In the genomic region with DNA sequence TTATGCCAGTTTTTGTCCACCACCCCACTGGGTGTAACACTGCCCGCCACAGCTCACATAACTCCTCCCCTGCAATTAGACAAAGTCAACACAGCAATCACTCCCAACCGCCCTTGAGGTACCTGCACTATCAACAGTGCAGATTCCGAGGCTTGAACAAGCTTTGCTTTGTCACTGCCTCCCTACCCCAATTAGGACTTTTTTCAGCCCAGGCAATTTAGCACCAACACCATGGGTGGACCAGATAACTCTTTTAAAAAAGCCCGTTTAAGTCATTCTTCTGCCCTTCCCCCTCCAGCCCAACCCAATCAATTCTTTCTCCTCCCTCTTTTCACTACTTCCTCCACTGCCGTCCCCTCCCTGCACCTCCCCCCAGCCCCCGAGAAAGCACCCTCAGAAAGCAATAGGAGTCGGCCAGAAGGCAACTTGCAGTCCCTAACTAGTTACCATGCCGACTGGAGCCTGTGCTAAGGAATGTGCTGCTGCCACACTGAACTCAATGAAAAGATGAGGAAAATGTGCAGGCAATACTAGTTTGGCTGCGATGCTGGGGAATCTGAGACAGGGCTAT, we compare ENCODE assay signal across 16 cellular contexts. TPM values are rescaled to one million over a fixed set of nuclear protein-coding genes. Genes with fewer than 3 reads are reported as not detected.
DNase-seq lines count a peak whose midpoint lies in the region; ATAC-seq, FAIRE-seq and TF ChIP-seq lines count a peak whose summit lies in the region.
"Had no signal": no experiment of that assay in that cellular context is flagged by ENCODE, and none has a peak within 500 bp of the region (broad histone marks: within the 10 kb centered on the region; RNA-seq: fewer than 3 reads in every experiment).

No MANE protein-coding gene starts in this region.

- H3K27ac ChIP-seq in HepG2 (ENCODE audit: extremely low read length, insufficient read depth, low read length) (no peak overlapping the region), right lobe of liver (no peak overlapping the region), iPS-20b (ENCODE audit: low read length) (no peak overlapping the region), foreskin keratinocyte (no peak overlapping the region)
- H3K27ac ChIP-seq: A549, coronary artery had no signal

- no peaks in the 10 kb centered on the region for H3K36me3 Mint-ChIP-seq in activated CD4-positive, alpha-beta T cell treated with anti-CD3 and anti-CD28 coated beads, Interleukin-2, amount 10 ng/mL, durations not matched to agents 24 days and 14 days (ENCODE audit: low read depth)
- H3K36me3 Mint-ChIP-seq: naive thymus-derived CD8-positive, alpha-beta T cell had no signal

- H3K4me3 Mint-ChIP-seq in activated CD4-positive, alpha-beta T cell treated with anti-CD3 and anti-CD28 coated beads, Interleukin-2, amount 10 ng/mL, durations not matched to agents 24 days and 14 days = no peak overlapping the region
- H3K4me3 Mint-ChIP-seq: HFFc6; naive thymus-derived CD8-positive, alpha-beta T cell had no signal

- H3K4me1 Mint-ChIP-seq in activated CD4-positive, alpha-beta T cell treated with anti-CD3 and anti-CD28 coated beads, Interleukin-2, amount 10 ng/mL, durations not matched to agents 24 days and 14 days = no peaks in the 10 kb centered on the region

- WGBS in HepG2 (ENCODE audit: low lambda C conversion rate) = 13% methylated on average over 9 of the region's 9 CpGs
- WGBS in right lobe of liver (ENCODE audit: insufficient coverage, low coverage, low lambda C conversion rate, missing lambda C conversion rate) = 4% methylated on average over 9 of the region's 9 CpGs

- H3K4me3 ChIP-seq in HepG2 (replicated peaks in 1 of 3; ENCODE audit: insufficient read depth in 1 of 3, low read depth in 2 of 3, low read length in 3 of 3) (no peak overlapping the region), right lobe of liver (no peak overlapping the region), NT2/D1 (ENCODE audit: insufficient read length, low read depth) (peak overlapping the region; percentile 32), iPS-20b (ENCODE audit: low read length) (peak overlapping the region; percentile 57)
- H3K4me3 ChIP-seq: A549, coronary artery had no signal

- TF ChIP-seq POLR2A in HepG2 (IDR thresholded peaks at IDR 0.05; ENCODE audit: insufficient read depth in 1 of 2, low read depth in 2 of 2, low read length in 2 of 2) (no peak), right lobe of liver (IDR thresholded peaks at IDR 0.05) (no peak)

- peak; percentile 8 for DNase-seq in HepG2 (ENCODE audit: low spot score)
- no peak for DNase-seq in right lobe of liver
- peak; percentile 68 for DNase-seq in NT2/D1 (ENCODE audit: low read depth, low spot score)
- no peak for DNase-seq in foreskin keratinocyte
- DNase-seq in activated CD4-positive, alpha-beta T cell treated with anti-CD3 and anti-CD28 coated beads, Interleukin-2, amount 10 ng/mL, durations not matched to agents 24 days and 14 days = no peak
- DNase-seq in NCI-H1694 (lab: John Stamatoyannopoulos, UW) = no peak
- DNase-seq: activated CD4-positive, CD25-positive, alpha-beta regulatory T cell; activated naive CD4-positive, alpha-beta T cell; EL; HFFc6; naive thymus-derived CD8-positive, alpha-beta T cell had no signal

- no peaks in the 10 kb centered on the region for H3K79me2 ChIP-seq in HepG2 (ENCODE audit: insufficient read depth, low read length)

- H3K9me3 Mint-ChIP-seq in activated CD4-positive, alpha-beta T cell treated with anti-CD3 and anti-CD28 coated beads, Interleukin-2, amount 10 ng/mL, durations not matched to agents 24 days and 14 days = peaks cover 3% of the 10 kb centered on the region

- H3K27me3 ChIP-seq in HepG2 (ENCODE audit: control insufficient read depth in 1 of 2, insufficient read depth in 2 of 2, low read length in 2 of 2) (peaks cover 0 to 5% of the 10 kb centered on the region in 2 experiments; a peak in 2 of 5 replicates), right lobe of liver (peaks cover 0 to 5% of the 10 kb centered on the region in 2 donors), NT2/D1 (ENCODE audit: insufficient read depth, insufficient read length) (peaks cover 14% of the 10 kb centered on the region), iPS-20b (ENCODE audit: insufficient read depth, low read length) (peaks cover 80% of the 10 kb centered on the region), foreskin keratinocyte (peaks cover 3% of the 10 kb centered on the region)

- FAIRE-seq in HepG2 (lab: Jason Lieb, UNC) = no peak
- FAIRE-seq: A549 had no signal

- peaks cover 24% of the 10 kb centered on the region for H3K27me3 Mint-ChIP-seq in activated CD4-positive, alpha-beta T cell treated with anti-CD3 and anti-CD28 coated beads, Interleukin-2, amount 10 ng/mL, durations not matched to agents 24 days and 14 days

- no peaks in the 10 kb centered on the region; the same call in 1 of the 2 replicates for H3K4me1 ChIP-seq in HepG2 (ENCODE audit: insufficient read depth, low read length)
- no peaks in the 10 kb centered on the region for H3K4me1 ChIP-seq in right lobe of liver
- no peaks in the 10 kb centered on the region for H3K4me1 ChIP-seq in NT2/D1 (ENCODE audit: insufficient read depth, insufficient read length)
- peaks cover 35% of the 10 kb centered on the region; the same call in 1 of the 2 replicates for H3K4me1 ChIP-seq in iPS-20b (ENCODE audit: insufficient read depth, low read length)
- no peaks in the 10 kb centered on the region for H3K4me1 ChIP-seq in foreskin keratinocyte
- H3K4me1 ChIP-seq: A549 had no signal

- intact Hi-C loops in HepG2 (cut with micrococcal nuclease; ENCODE audit: unreplicated experiment) = no loop called here
- intact Hi-C loops in right lobe of liver (cut with DNase I) = no loop called here
- intact Hi-C loops in activated CD4-positive, alpha-beta T cell treated with anti-CD3 and anti-CD28 coated beads, Interleukin-2, amount 10 ng/mL, durations not matched to agents 24 days and 14 days (cut with micrococcal nuclease) = no loop called here

- CTCF ChIA-PET in HepG2 (lab: Yijun Ruan, JAX; ENCODE audit: low intra/inter-chr PET ratio, low total read pairs) = no interaction called here

- in situ Hi-C loops in HepG2 (cut with HindIII; ENCODE audit: extremely low pct_ligation_motif_present, low pct_unique_long_range_greater_than_20kb) = no loop called here

- POLR2A ChIA-PET in HepG2 (lab: Yijun Ruan, JAX) = no interaction called here

- TF ChIP-seq CTCF in HepG2 (CRISPR knock-in tag; IDR thresholded peaks at IDR 0.05) (no peak), right lobe of liver (IDR thresholded peaks at IDR 0.05) (no peak), foreskin keratinocyte (conservative IDR thresholded peaks at IDR 0.05) (no peak)

- H3K27ac Mint-ChIP-seq in activated CD4-positive, alpha-beta T cell treated with anti-CD3 and anti-CD28 coated beads, Interleukin-2, amount 10 ng/mL, durations not matched to agents 24 days and 14 days = no peak overlapping the region
- H3K27ac Mint-ChIP-seq: HFFc6; naive thymus-derived CD8-positive, alpha-beta T cell had no signal

- no peak for TF ChIP-seq EP300 in HepG2 (IDR thresholded peaks at IDR 0.05; ENCODE audit: low read depth in 2 of 2, low read length in 2 of 2)
- no peak for TF ChIP-seq EP300 in HepG2 (CRISPR knock-in tag; IDR thresholded peaks at IDR 0.05; ENCODE audit: borderline replicate concordance)

- no peak overlapping the region for H3K4me2 ChIP-seq in HepG2 (ENCODE audit: low read depth, low read length)
- H3K4me2 ChIP-seq: A549 had no signal

- BruUV-seq in HepG2 (replicated peaks; lab: Mats Ljungman, UMichigan) = no TSS peak

- no peaks in the 10 kb centered on the region for H3K36me3 ChIP-seq in HepG2 (replicated peaks in 1 of 2; ENCODE audit: control insufficient read depth in 1 of 2, insufficient read depth in 2 of 2, low read length in 2 of 2)
- no peaks in the 10 kb centered on the region for H3K36me3 ChIP-seq in right lobe of liver
- H3K36me3 ChIP-seq in NT2/D1 (ENCODE audit: insufficient read depth, insufficient read length, low read length) = no peaks in the 10 kb centered on the region
- H3K36me3 ChIP-seq in iPS-20b (ENCODE audit: insufficient read depth, low read depth, low read length) = no peaks in the 10 kb centered on the region

- H3K9ac ChIP-seq in HepG2 (ENCODE audit: insufficient read depth, low read depth, low read length) (no peak overlapping the region), NT2/D1 (ENCODE audit: insufficient read length, low read depth) (no peak overlapping the region), iPS-20b (ENCODE audit: low read depth, low read length) (peak overlapping the region; percentile 42)

- ATAC-seq in HepG2 (peak; percentile 56), right lobe of liver (no peak), foreskin keratinocyte (no peak), GM21717 (IDR thresholded peaks at IDR 0.05; ENCODE audit: unreplicated experiment) (no peak)
- ATAC-seq: A549; naive thymus-derived CD8-positive, alpha-beta T cell had no signal

- H2AFZ ChIP-seq in HepG2 (ENCODE audit: low read length) = no peak overlapping the region

- TF ChIP-seq RAD21 in HepG2 (CRISPR knock-in tag; IDR thresholded peaks at IDR 0.05) = no peak

- no peaks in the 10 kb centered on the region for H4K20me1 ChIP-seq in HepG2 (ENCODE audit: insufficient read depth, low read length)

- no peaks in the 10 kb centered on the region for H3K9me3 ChIP-seq in HepG2 (ENCODE audit: low read length)
- H3K9me3 ChIP-seq in right lobe of liver = no peaks in the 10 kb centered on the region
- H3K9me3 ChIP-seq in NT2/D1 (ENCODE audit: insufficient read depth, low read length) = no peaks in the 10 kb centered on the region
- H3K9me3 ChIP-seq in iPS-20b (ENCODE audit: insufficient read depth, low read depth, low read length) = no peaks in the 10 kb centered on the region
- H3K9me3 ChIP-seq: A549 had no signal

RNA-seq across cellular contexts. Expression of gene OTX2, which starts 45.7 kb away (rescaled TPM):
- total RNA-seq in HepG2 (2016; rRNA removed; fragmentation: Illumina TruSeq; extraction: Trizol) (not detected in 2 replicates), right lobe of liver (not detected), foreskin keratinocyte (not detected in 2 replicates)
- total RNA-seq in HepG2 (2016; cell fraction: cytosol; rRNA removed; fragmentation: Illumina TruSeq; extraction: Trizol; ENCODE audit: low read depth) = not detected in 2 replicates
- total RNA-seq in HepG2 (2016; cell fraction: insoluble cytoplasmic fraction; rRNA removed; fragmentation: Illumina TruSeq; extraction: Trizol) = not detected in 2 replicates
- not detected in 2 replicates for total RNA-seq in HepG2 (2016; cell fraction: membrane; rRNA removed; fragmentation: Illumina TruSeq; extraction: Trizol)
- not detected in 2 replicates for total RNA-seq in HepG2 (2016; cell fraction: nucleus; rRNA removed; fragmentation: Illumina TruSeq; extraction: Trizol)
- polyA plus RNA-seq in HepG2 (2011; rRNA removed) (not detected in 2 replicates), foreskin keratinocyte (not detected in 2 replicates)
- not detected in 2 replicates for polyA plus RNA-seq in HepG2 (2011; cell fraction: cytosol; rRNA removed)
- not detected in 2 replicates for polyA plus RNA-seq in HepG2 (2011; cell fraction: nucleus; rRNA removed)
- polyA plus RNA-seq in HepG2 (2012) = not detected in 2 replicates
- polyA plus RNA-seq in HepG2 (2016; cell fraction: cytosol; fragmentation: Illumina TruSeq; extraction: Trizol; ENCODE audit: low read depth) = not detected in 2 replicates
- not detected in 2 replicates for polyA plus RNA-seq in HepG2 (2016; cell fraction: insoluble cytoplasmic fraction; fragmentation: Illumina TruSeq; extraction: Trizol; ENCODE audit: low read depth)
- not detected in 2 replicates for polyA plus RNA-seq in HepG2 (2016; cell fraction: membrane; fragmentation: Illumina TruSeq; extraction: Trizol; ENCODE audit: low read depth)
- not detected in 2 replicates for polyA plus RNA-seq in HepG2 (2016; cell fraction: nucleus; fragmentation: Illumina TruSeq; extraction: Trizol; ENCODE audit: insufficient read depth, low read depth)
- not detected in 2 replicates for polyA minus RNA-seq in HepG2 (2011; rRNA and poly(A)+ RNA removed; ENCODE audit: low replicate concordance)
- not detected in 2 replicates for polyA minus RNA-seq in HepG2 (2011; cell fraction: cytosol; rRNA and poly(A)+ RNA removed)
- not detected in 2 replicates for polyA minus RNA-seq in HepG2 (2011; cell fraction: nucleus; rRNA and poly(A)+ RNA removed)
- not detected in 2 replicates for total RNA-seq in activated CD4-positive, alpha-beta T cell treated with anti-CD3 and anti-CD28 coated beads, Interleukin-2, amount 10 ng/mL, durations not matched to agents 24 days and 14 days
- total RNA-seq: glomerular endothelial cell; HFFc6; naive thymus-derived CD8-positive, alpha-beta T cell had no signal
- polyA plus RNA-seq: A549; naive thymus-derived CD8-positive, alpha-beta T cell had no signal

Comparison
In these comparisons a context has a peak if more than half of its experiments do, and no peak if none do; other contexts are left out.
1. DNase-seq: peak in HepG2 (single experiment) and NT2/D1 (single experiment); none in right lobe of liver (0 of 3), foreskin keratinocyte (0 of 2), activated CD4-positive, alpha-beta T cell treated with anti-CD3 and anti-CD28 coated beads, Interleukin-2, amount 10 ng/mL, durations not matched to agents 24 days and 14 days (single experiment) and NCI-H1694 (single experiment).
2. H3K4me3 ChIP-seq: peak in NT2/D1 (single experiment) and iPS-20b (single experiment); none in HepG2 (0 of 3) and right lobe of liver (0 of 3).